2 cellular contexts compared by ENCODE assay signal in the genomic region with DNA sequence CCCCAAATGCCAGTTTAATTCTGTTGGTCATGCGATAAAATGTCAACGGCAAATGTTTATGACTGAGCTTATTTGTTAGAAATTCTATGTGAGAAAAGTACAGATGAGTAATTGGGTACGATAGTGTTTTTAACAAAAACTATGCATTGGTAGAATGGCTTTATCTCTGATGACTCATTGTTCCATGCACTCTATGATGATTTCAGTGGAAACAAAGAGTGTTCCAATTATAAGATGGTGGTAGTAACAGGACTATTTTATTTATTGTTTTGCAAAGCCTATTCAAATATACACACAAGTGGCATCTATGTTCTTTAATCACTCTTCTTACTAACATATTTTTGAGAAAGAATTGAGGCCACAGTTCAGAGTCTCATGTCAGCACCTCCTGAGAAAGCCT.
TF ChIP-seq lines count a peak whose summit lies in the region.

No MANE protein-coding gene starts in this region.

TF ChIP-seq in A549, 52 proteins besides CTCF, POLR2A, EP300 and RAD21 (continued from another document):
- no peak for TF ChIP-seq REST (IDR thresholded peaks at IDR 0.05)
- TF ChIP-seq ATOH8 (CRISPR knock-in tag; IDR thresholded peaks at IDR 0.05; ENCODE audit: low read depth) = no peak

TF ChIP-seq in K562, 482 proteins besides CTCF, POLR2A, EP300 and RAD21 (continued from another document):
- TF ChIP-seq FOSL1 (tag; conservative IDR thresholded peaks at IDR 0.05) = peak; percentile 70
- TF ChIP-seq CEBPG (CRISPR knock-in tag; IDR thresholded peaks at IDR 0.05) = no peak
- TF ChIP-seq CEBPG (tag; conservative IDR thresholded peaks at IDR 0.05 in 1 of 2, IDR thresholded peaks at IDR 0.05 in 1 of 2) = no peak
- no peak for TF ChIP-seq SIX5 (IDR thresholded peaks at IDR 0.05; ENCODE audit: borderline replicate concordance in 1 of 2, insufficient read depth in 1 of 2, low read depth in 1 of 2, low read length in 2 of 2)
- TF ChIP-seq, protein P1, sequence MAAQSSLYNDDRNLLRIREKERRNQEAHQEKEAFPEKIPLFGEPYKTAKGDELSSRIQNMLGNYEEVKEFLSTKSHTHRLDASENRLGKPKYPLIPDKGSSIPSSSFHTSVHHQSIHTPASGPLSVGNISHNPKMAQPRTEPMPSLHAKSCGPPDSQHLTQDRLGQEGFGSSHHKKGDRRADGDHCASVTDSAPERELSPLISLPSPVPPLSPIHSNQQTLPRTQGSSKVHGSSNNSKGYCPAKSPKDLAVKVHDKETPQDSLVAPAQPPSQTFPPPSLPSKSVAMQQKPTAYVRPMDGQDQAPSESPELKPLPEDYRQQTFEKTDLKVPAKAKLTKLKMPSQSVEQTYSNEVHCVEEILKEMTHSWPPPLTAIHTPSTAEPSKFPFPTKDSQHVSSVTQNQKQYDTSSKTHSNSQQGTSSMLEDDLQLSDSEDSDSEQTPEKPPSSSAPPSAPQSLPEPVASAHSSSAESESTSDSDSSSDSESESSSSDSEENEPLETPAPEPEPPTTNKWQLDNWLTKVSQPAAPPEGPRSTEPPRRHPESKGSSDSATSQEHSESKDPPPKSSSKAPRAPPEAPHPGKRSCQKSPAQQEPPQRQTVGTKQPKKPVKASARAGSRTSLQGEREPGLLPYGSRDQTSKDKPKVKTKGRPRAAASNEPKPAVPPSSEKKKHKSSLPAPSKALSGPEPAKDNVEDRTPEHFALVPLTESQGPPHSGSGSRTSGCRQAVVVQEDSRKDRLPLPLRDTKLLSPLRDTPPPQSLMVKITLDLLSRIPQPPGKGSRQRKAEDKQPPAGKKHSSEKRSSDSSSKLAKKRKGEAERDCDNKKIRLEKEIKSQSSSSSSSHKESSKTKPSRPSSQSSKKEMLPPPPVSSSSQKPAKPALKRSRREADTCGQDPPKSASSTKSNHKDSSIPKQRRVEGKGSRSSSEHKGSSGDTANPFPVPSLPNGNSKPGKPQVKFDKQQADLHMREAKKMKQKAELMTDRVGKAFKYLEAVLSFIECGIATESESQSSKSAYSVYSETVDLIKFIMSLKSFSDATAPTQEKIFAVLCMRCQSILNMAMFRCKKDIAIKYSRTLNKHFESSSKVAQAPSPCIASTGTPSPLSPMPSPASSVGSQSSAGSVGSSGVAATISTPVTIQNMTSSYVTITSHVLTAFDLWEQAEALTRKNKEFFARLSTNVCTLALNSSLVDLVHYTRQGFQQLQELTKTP (IDR thresholded peaks at IDR 0.05; ENCODE audit: low read depth in 1 of 2, partially characterized antibody in 2 of 2) = no peak
- TF ChIP-seq, protein P2, sequence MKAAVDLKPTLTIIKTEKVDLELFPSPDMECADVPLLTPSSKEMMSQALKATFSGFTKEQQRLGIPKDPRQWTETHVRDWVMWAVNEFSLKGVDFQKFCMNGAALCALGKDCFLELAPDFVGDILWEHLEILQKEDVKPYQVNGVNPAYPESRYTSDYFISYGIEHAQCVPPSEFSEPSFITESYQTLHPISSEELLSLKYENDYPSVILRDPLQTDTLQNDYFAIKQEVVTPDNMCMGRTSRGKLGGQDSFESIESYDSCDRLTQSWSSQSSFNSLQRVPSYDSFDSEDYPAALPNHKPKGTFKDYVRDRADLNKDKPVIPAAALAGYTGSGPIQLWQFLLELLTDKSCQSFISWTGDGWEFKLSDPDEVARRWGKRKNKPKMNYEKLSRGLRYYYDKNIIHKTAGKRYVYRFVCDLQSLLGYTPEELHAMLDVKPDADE (conservative IDR thresholded peaks at IDR 0.05; ENCODE audit: control insufficient read depth, low read depth, low read length) = no peak
- TF ChIP-seq NEUROD1 (IDR thresholded peaks at IDR 0.05; ENCODE audit: borderline replicate concordance, low read depth, low read length, partially characterized antibody) = no peak
- TF ChIP-seq ZNF445 (CRISPR knock-in tag; IDR thresholded peaks at IDR 0.05; ENCODE audit: low read depth) = no peak
- no peak for TF ChIP-seq RCOR1 (IDR thresholded peaks at IDR 0.05; ENCODE audit: borderline replicate concordance in 1 of 2, low read depth in 2 of 2, low read length in 2 of 2)
TF ChIP-seq in K562: peak in this region for 3.
